Comparison of ENCODE assay signal across 13 cellular contexts in the genomic region with DNA sequence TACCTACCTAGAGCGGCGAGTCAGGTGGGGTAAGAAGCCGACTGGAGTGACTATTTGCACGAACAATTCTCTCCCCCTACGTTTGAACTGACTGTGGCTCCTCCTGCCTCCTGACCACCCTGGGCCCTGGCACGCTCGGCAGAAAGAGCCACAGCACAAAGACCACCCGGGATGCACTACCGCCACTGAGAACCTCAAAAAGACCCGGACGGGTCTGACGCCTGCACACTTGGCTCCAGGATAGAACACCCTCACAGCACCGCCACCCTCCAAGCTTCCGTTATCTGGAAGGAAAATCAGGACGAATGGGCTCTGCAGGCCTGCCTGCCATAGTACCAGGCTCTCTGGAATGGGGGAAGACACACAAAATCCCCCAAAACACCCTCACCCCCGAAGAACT. TPM values are rescaled to one million over a fixed set of nuclear protein-coding genes. Genes with fewer than 3 reads are reported as not detected.
A peak's percentile ranks its signal among the peaks of the same experiment; 100 is the strongest.
DNase-seq lines count a peak whose midpoint lies in the region; ATAC-seq and TF ChIP-seq lines count a peak whose summit lies in the region.
"Had no signal": no experiment of that assay in that cellular context is flagged by ENCODE, and none has a peak within 500 bp of the region (broad histone marks: within the 10 kb centered on the region; RNA-seq: fewer than 3 reads in every experiment).

No MANE protein-coding gene starts in this region.

- H3K9me3 ChIP-seq in CD4-positive, CD25-positive, alpha-beta regulatory T cell (ENCODE audit: control insufficient read depth in 2 of 2, low read length in 2 of 2): no peaks in the 10 kb centered on the region
- no peaks in the 10 kb centered on the region for H3K9me3 ChIP-seq in A673 (ENCODE audit: low read depth, low read length, poor library complexity, severe bottlenecking)

- H3K4me3 Mint-ChIP-seq in CD4-positive, CD25-positive, alpha-beta regulatory T cell: peak overlapping the region; percentile 85 to 99 (median 92)
- H3K4me3 Mint-ChIP-seq in chondrocyte (ENCODE audit: unreplicated experiment) (no peak overlapping the region), nephron progenitor cell (peak overlapping the region; percentile 100)

- H3K4me1 ChIP-seq in CD4-positive, CD25-positive, alpha-beta regulatory T cell (ENCODE audit: control insufficient read depth, insufficient read depth, low read length, poor library complexity, severe bottlenecking): peaks cover 24% of the 10 kb centered on the region
- H3K4me1 ChIP-seq in A673 (ENCODE audit: insufficient read depth, low read length, poor library complexity, severe bottlenecking): peaks cover 7% of the 10 kb centered on the region

- POLR2A ChIA-PET in A673 (lab: Charles Lee; ENCODE audit: low non-redundant PET): no interaction called here

- no peaks in the 10 kb centered on the region for H3K27me3 Mint-ChIP-seq in CD4-positive, CD25-positive, alpha-beta regulatory T cell
- H3K27me3 Mint-ChIP-seq in chondrocyte (ENCODE audit: low read depth) (peaks cover under 1% of the 10 kb centered on the region), nephron progenitor cell (ENCODE audit: low read depth, poor library complexity) (peaks cover 17% of the 10 kb centered on the region)
- H3K27me3 Mint-ChIP-seq: memory B cell had no signal

- no peak for ATAC-seq in CD4-positive, CD25-positive, alpha-beta regulatory T cell (ENCODE audit: low read depth in 2 of 2)
- no peak for ATAC-seq in HG02938 (IDR thresholded peaks at IDR 0.05; ENCODE audit: unreplicated experiment)
- ATAC-seq in GM19035 (IDR thresholded peaks at IDR 0.05; ENCODE audit: unreplicated experiment): no peak

- no peak overlapping the region for H3K27ac ChIP-seq in CD4-positive, CD25-positive, alpha-beta regulatory T cell (ENCODE audit: insufficient read depth, low read length, poor library complexity, severe bottlenecking)
- no peak overlapping the region for H3K27ac ChIP-seq in A673 (ENCODE audit: low read depth, low read length, poor library complexity, severe bottlenecking)
- H3K27ac ChIP-seq: KMS-11 had no signal

- no peaks in the 10 kb centered on the region for H3K27me3 ChIP-seq in CD4-positive, CD25-positive, alpha-beta regulatory T cell (ENCODE audit: control insufficient read depth, insufficient read depth, low read length)
- peaks cover 7% of the 10 kb centered on the region for H3K27me3 ChIP-seq in A673 (replicated peaks; ENCODE audit: insufficient read depth, low read depth, low read length, poor library complexity)

- no TSS peak for BruUV-seq in A673 (replicated peaks; lab: Mats Ljungman, UMichigan)

- peak overlapping the region in 1 of 3 donors; percentile 47 for H3K27ac Mint-ChIP-seq in CD4-positive, CD25-positive, alpha-beta regulatory T cell
- H3K27ac Mint-ChIP-seq in chondrocyte (ENCODE audit: unreplicated experiment) (no peak overlapping the region), nephron progenitor cell (no peak overlapping the region)
- H3K27ac Mint-ChIP-seq: memory B cell had no signal

- CTCF ChIA-PET in A673 (lab: Charles Lee): no interaction called here

- H3K36me3 ChIP-seq in CD4-positive, CD25-positive, alpha-beta regulatory T cell (ENCODE audit: control insufficient read depth, insufficient read depth, low read length): peaks cover 21% of the 10 kb centered on the region
- peaks cover 10% of the 10 kb centered on the region for H3K36me3 ChIP-seq in A673 (ENCODE audit: insufficient read depth, low read length, poor library complexity, severe bottlenecking)

- peaks cover 0 to under 1% (median 0%) of the 10 kb centered on the region in 7 donors for H3K9me3 Mint-ChIP-seq in CD4-positive, CD25-positive, alpha-beta regulatory T cell
- H3K9me3 Mint-ChIP-seq in chondrocyte (ENCODE audit: low read depth): no peaks in the 10 kb centered on the region
- H3K9me3 Mint-ChIP-seq in nephron progenitor cell: peaks cover under 1% of the 10 kb centered on the region
- H3K9me3 Mint-ChIP-seq: memory B cell had no signal

- no peak for DNase-seq in CD4-positive, CD25-positive, alpha-beta regulatory T cell
- DNase-seq in HFF-Myc (ENCODE audit: extremely low read depth, low read depth): no peak
- DNase-seq in chondrocyte (ENCODE audit: low spot score): peak; percentile 37
- DNase-seq in nephron progenitor cell: no peak
- no peak for DNase-seq in A673 (ENCODE audit: low spot score)
- DNase-seq in activated gamma-delta T cell (lab: John Stamatoyannopoulos, UW): no peak
- DNase-seq: activated effector memory CD4-positive, alpha-beta T cell treated with anti-CD3 and anti-CD28 coated beads, Interleukin-2, amount 50 U/mL, for 16 hours; cerebellar nuclear complex; NCI-H1694 treated with DMSO at 0.1 percent for 48 hours had no signal

- TF ChIP-seq CTCF in HFF-Myc (IDR thresholded peaks at IDR 0.05; ENCODE audit: low read depth, low read length, missing control alignments) (no peak), chondrocyte (IDR thresholded peaks at IDR 0.05) (no peak), nephron progenitor cell (IDR thresholded peaks at IDR 0.05) (no peak), A673 (conservative IDR thresholded peaks at IDR 0.05; ENCODE audit: low read depth, low read length) (no peak)

- intact Hi-C loops in A673 (cut with micrococcal nuclease; ENCODE audit: unreplicated experiment): no loop called here

- peak overlapping the region; percentile 13 for H3K4me3 ChIP-seq in CD4-positive, CD25-positive, alpha-beta regulatory T cell (ENCODE audit: low read depth, low read length)
- H3K4me3 ChIP-seq in HFF-Myc (replicated peaks; ENCODE audit: low read depth, low read length) (peak overlapping the region; percentile 73), A673 (ENCODE audit: low read depth, low read length, poor library complexity, severe bottlenecking) (no peak overlapping the region)

- H3K36me3 Mint-ChIP-seq in CD4-positive, CD25-positive, alpha-beta regulatory T cell: peaks cover 6% of the 10 kb centered on the region
- H3K36me3 Mint-ChIP-seq in chondrocyte (ENCODE audit: low read depth): no peaks in the 10 kb centered on the region
- peaks cover 10% of the 10 kb centered on the region for H3K36me3 Mint-ChIP-seq in nephron progenitor cell (ENCODE audit: low read depth)

- H3K4me1 Mint-ChIP-seq in CD4-positive, CD25-positive, alpha-beta regulatory T cell: peaks cover 5 to 56% (median 28%) of the 10 kb centered on the region in 4 donors
- H3K4me1 Mint-ChIP-seq in chondrocyte (ENCODE audit: low read depth) (peaks cover 21% of the 10 kb centered on the region), nephron progenitor cell (peaks cover 60% of the 10 kb centered on the region)

RNA-seq across cellular contexts. Expression of a gene that starts 2.2 kb away (rescaled TPM):
- total RNA-seq in CD4-positive, CD25-positive, alpha-beta regulatory T cell: 99.2 TPM
- 100 to 1,000 TPM in 1 of 4 donors, 10 to 100 TPM in 3; 78.4 to 111 (median 95.1) TPM for polyA plus RNA-seq in CD4-positive, CD25-positive, alpha-beta regulatory T cell
- total RNA-seq in chondrocyte (135 to 142 TPM (median 142 TPM) in 3 replicates), A673 (2021) (171 and 182 TPM in 2 replicates)
